In the genomic region with DNA sequence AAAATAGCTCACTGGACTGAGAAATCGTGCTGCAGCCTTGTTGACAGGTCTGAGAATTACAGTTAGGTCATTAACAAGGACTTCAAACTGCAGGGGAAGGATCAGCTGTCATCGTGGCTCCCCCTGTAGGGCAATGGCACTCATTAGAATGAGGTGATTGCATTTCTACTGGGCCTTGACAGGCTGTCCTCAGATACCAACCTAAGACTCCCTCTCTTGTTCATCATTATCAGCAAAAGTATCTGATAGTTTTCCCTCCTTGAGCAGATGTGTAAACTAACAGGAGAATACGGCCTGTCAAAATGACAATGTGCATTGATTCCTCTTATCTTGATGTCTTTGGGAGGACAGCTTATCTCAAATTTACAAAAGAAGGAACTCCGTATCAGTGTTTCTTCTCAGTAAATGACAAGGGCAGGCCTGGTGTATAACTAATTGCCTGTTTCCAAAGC, we compare ENCODE assay signal across 8 cellular contexts.
A peak's percentile ranks its signal among the peaks of the same experiment; 100 is the strongest.
DNase-seq lines count a peak whose midpoint lies in the region; TF ChIP-seq lines count a peak whose summit lies in the region.

No MANE protein-coding gene starts in this region.

- peak; percentile 21 to 34 for DNase-seq in NCI-H187 (lab: John Stamatoyannopoulos, UW)
- no peak for DNase-seq in NCI-H187 treated with DMSO at 0.1 percent for 48 hours (lab: John Stamatoyannopoulos, UW)
- DNase-seq in NCI-H2081 treated with DMSO at 0.1 percent for 48 hours (lab: John Stamatoyannopoulos, UW) = peak; percentile 12
- peak; percentile 25 for DNase-seq in amniotic epithelial cell (ENCODE audit: low read depth)
- DNase-seq in medulla oblongata (ENCODE audit: extremely low spot score) = peak; percentile 33
- no peak for DNase-seq in ureter (ENCODE audit: low spot score)
- no peak for DNase-seq in cortex of kidney (lab: John Stamatoyannopoulos, UW)

- no peak overlapping the region for H3K4me3 ChIP-seq in HEK293 (ENCODE audit: low read depth, low read length)

- peak; percentile 10; the same call in 1 of the 2 replicates for TF ChIP-seq CTCF in HEK293 (tag by site-specific recombination; IDR thresholded peaks at IDR 0.05)

- CTCF ChIA-PET in HEK293 (lab: Yijun Ruan, JAX) = interaction anchor here (0.6 to 1.0 kb wide), 4 partner anchors 11 to 970 kb away, joined by 3 to 4 read pairs (median 3); no protein-coding TSS in a partner anchor

- H3K27ac ChIP-seq in HEK293 (ENCODE audit: extremely low read depth, low read depth, low read length) = no peak overlapping the region

- no peaks in the 10 kb centered on the region for H3K4me1 ChIP-seq in HEK293 (ENCODE audit: control insufficient read depth, insufficient read depth, low read length)

- POLR2A ChIA-PET in HEK293 (lab: Yijun Ruan, JAX) = no interaction called here

- no peaks in the 10 kb centered on the region for H3K36me3 ChIP-seq in HEK293 (ENCODE audit: control insufficient read depth in 2 of 2, insufficient read depth in 1 of 2, low read length in 2 of 2)

- no peaks in the 10 kb centered on the region for H3K9me3 ChIP-seq in HEK293 (ENCODE audit: control insufficient read depth, insufficient read depth, low read depth, low read length)

TF ChIP-seq in HEK293, 187 proteins besides CTCF, POLR2A, EP300 and RAD21:
- peak; percentile 40 for TF ChIP-seq ZNF654 (tag by site-specific recombination; IDR thresholded peaks at IDR 0.05; ENCODE audit: low read depth)
- TF ChIP-seq ZNF23 (tag by site-specific recombination; IDR thresholded peaks at IDR 0.05; ENCODE audit: borderline replicate concordance) = no peak

Comparison
In these comparisons a context has a peak if more than half of its experiments do, and no peak if none do; other contexts are left out.
1. DNase-seq: peak in NCI-H187 (2 of 2), NCI-H2081 treated with DMSO at 0.1 percent for 48 hours (single experiment), amniotic epithelial cell (single experiment) and medulla oblongata (single experiment); none in NCI-H187 treated with DMSO at 0.1 percent for 48 hours (single experiment), ureter (single experiment) and cortex of kidney (single experiment).